ENCODE assay signal across 12 cellular contexts in the genomic region with DNA sequence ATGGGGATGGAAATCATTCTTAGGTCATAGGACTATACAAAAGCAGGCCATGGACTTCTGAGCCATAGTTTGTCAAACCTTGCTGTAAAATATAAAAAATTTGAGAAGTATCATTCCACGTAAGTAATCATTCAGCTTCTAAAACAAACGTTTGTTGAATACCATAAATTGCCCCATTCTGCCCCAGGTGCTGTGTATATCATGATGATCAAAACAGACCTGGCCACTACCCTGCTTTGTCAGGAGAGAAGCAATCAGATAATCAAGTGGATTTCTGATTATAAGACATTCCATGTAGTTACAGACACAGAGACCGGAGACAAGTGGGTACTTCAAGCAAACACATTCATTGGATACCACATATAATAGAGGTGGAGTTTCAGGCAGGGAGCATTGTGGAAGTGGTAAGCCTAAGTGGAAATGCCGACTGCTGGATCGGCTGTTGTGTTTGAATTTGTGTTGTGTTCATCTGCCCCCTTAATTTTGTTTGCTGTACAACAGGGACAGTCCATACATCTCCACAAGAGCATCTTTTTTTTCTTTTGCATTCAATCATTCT.
DNase-seq lines count a peak whose midpoint lies in the region; ATAC-seq and TF ChIP-seq lines count a peak whose summit lies in the region.
"Had no signal": no experiment of that assay in that cellular context is flagged by ENCODE, and none has a peak within 500 bp of the region (broad histone marks: within the 10 kb centered on the region; RNA-seq: fewer than 3 reads in every experiment).

No MANE protein-coding gene starts in this region.

- H3K27me3 ChIP-seq in DND-41 (ENCODE audit: insufficient read depth, low read length, poor library complexity) (no peaks in the 10 kb centered on the region), suprapubic skin (no peaks in the 10 kb centered on the region)

- H3K9me3 ChIP-seq in DND-41 (ENCODE audit: insufficient read depth, low read length, severe bottlenecking) (no peaks in the 10 kb centered on the region), suprapubic skin (no peaks in the 10 kb centered on the region)

- TF ChIP-seq CTCF in DND-41 (IDR thresholded peaks at IDR 0.05; ENCODE audit: borderline replicate concordance, extremely low read depth, low read length, poor library complexity, severe bottlenecking), result no peak
- no peak for TF ChIP-seq CTCF in suprapubic skin (IDR thresholded peaks at IDR 0.05)

- peaks cover 68% of the 10 kb centered on the region for H3K4me1 Mint-ChIP-seq in activated T-helper 17 cell treated with anti-CD3 and anti-CD28 coated beads, Interleukin-2, amount 50 U/mL, for 72 hours
- peaks cover 71 to 92% (median 82%) of the 10 kb centered on the region in 3 donors for H3K4me1 Mint-ChIP-seq in naive B cell

- H3K4me1 ChIP-seq in DND-41 (ENCODE audit: insufficient read depth, low read length) (peaks cover 53% of the 10 kb centered on the region), suprapubic skin (peaks cover 30% of the 10 kb centered on the region)

- DNase-seq in NCI-H1417 (lab: John Stamatoyannopoulos, UW) (peak in 2 of 3 experiments; percentile 15 to 19), NCI-H1417 treated with DMSO at 0.1 percent for 48 hours (lab: John Stamatoyannopoulos, UW) (no peak), DND-41 (no peak), naive B cell (no peak), suprapubic skin (ENCODE audit: low spot score in 2 of 2) (no peak), kidney glomerular epithelial cell (lab: John Stamatoyannopoulos, UW) (no peak)
- DNase-seq: 8988T; activated T-cell treated with anti-CD3 and anti-CD28 coated beads, Interleukin-2, amount 50 U/mL, for 1 hour; hippocampal formation; NCI-H1930 had no signal

- ATAC-seq in DND-41 (ENCODE audit: insufficient read depth, low read depth) (no peak), naive B cell (ENCODE audit: low read depth in 2 of 2) (no peak), GM18907 (IDR thresholded peaks at IDR 0.05; ENCODE audit: unreplicated experiment) (no peak)
- no peak for ATAC-seq in activated T-helper 17 cell treated with anti-CD3 and anti-CD28 coated beads, Interleukin-2, amount 50 U/mL, for 72 hours (replicated peaks)

- no peaks in the 10 kb centered on the region for H3K9me3 Mint-ChIP-seq in activated T-helper 17 cell treated with anti-CD3 and anti-CD28 coated beads, Interleukin-2, amount 50 U/mL, for 72 hours
- H3K9me3 Mint-ChIP-seq in naive B cell, result peaks cover 0 to 15% (median 8%) of the 10 kb centered on the region in 7 donors

- H3K9ac ChIP-seq in DND-41 (ENCODE audit: low read depth, low read length), result no peak overlapping the region

- no peak overlapping the region for H3K4me3 ChIP-seq in DND-41 (ENCODE audit: low read depth in 1 of 2, low read length in 2 of 2)
- H3K4me3 ChIP-seq in suprapubic skin, result no peak overlapping the region

- no peak for TF ChIP-seq POLR2A in suprapubic skin (IDR thresholded peaks at IDR 0.05)

- H3K36me3 ChIP-seq in DND-41 (ENCODE audit: insufficient read depth, low read length) (peaks cover 42% of the 10 kb centered on the region), suprapubic skin (peaks cover 22% of the 10 kb centered on the region)

- WGBS in suprapubic skin, result 80% methylated on average over 5 of the region's 5 CpGs

- H3K27ac Mint-ChIP-seq in activated T-helper 17 cell treated with anti-CD3 and anti-CD28 coated beads, Interleukin-2, amount 50 U/mL, for 72 hours, result peak overlapping the region; percentile 81
- peak overlapping the region; percentile 87 to 94 (median 88) for H3K27ac Mint-ChIP-seq in naive B cell

- H3K36me3 Mint-ChIP-seq in activated T-helper 17 cell treated with anti-CD3 and anti-CD28 coated beads, Interleukin-2, amount 50 U/mL, for 72 hours (ENCODE audit: low read depth), result peaks cover 95% of the 10 kb centered on the region
- peaks cover 52 to 55% of the 10 kb centered on the region in 2 donors for H3K36me3 Mint-ChIP-seq in naive B cell

- H3K4me3 Mint-ChIP-seq in activated T-helper 17 cell treated with anti-CD3 and anti-CD28 coated beads, Interleukin-2, amount 50 U/mL, for 72 hours, result peak overlapping the region; percentile 26
- peak overlapping the region in 3 of 8 donors; percentile 8 to 26 (median 26) for H3K4me3 Mint-ChIP-seq in naive B cell

- H3K27me3 Mint-ChIP-seq in activated T-helper 17 cell treated with anti-CD3 and anti-CD28 coated beads, Interleukin-2, amount 50 U/mL, for 72 hours, result no peaks in the 10 kb centered on the region
- H3K27me3 Mint-ChIP-seq in naive B cell, result no peaks in the 10 kb centered on the region

- no peak overlapping the region for H2AFZ ChIP-seq in DND-41 (ENCODE audit: low read depth, low read length)

- no peaks in the 10 kb centered on the region; the same call in 1 of the 2 replicates for H4K20me1 ChIP-seq in DND-41 (ENCODE audit: insufficient read depth, low read length)

- no peak for TF ChIP-seq EP300 in suprapubic skin (IDR thresholded peaks at IDR 0.05)

- H3K27ac ChIP-seq in DND-41 (ENCODE audit: low read length), result peak overlapping the region; percentile 87
- H3K27ac ChIP-seq in suprapubic skin, result no peak overlapping the region

- H3K79me2 ChIP-seq in DND-41 (ENCODE audit: insufficient read depth, low read length), result peaks cover 22% of the 10 kb centered on the region

- H3K4me2 ChIP-seq in DND-41 (ENCODE audit: insufficient read depth, low read length), result no peak overlapping the region

Comparison
In these comparisons a context has a peak if more than half of its experiments do, and no peak if none do; other contexts are left out.
1. DNase-seq: peak in NCI-H1417 (2 of 3); none in NCI-H1417 treated with DMSO at 0.1 percent for 48 hours (single experiment), DND-41 (single experiment), naive B cell (single experiment), suprapubic skin (0 of 2) and kidney glomerular epithelial cell (single experiment).